9 cellular contexts compared by ENCODE assay signal in genomic region chr5:168314735-168315411, GRCh38. TPM values are rescaled to one million over a fixed set of nuclear protein-coding genes. Genes with fewer than 3 reads are reported as not detected.
DNase-seq lines count a peak whose midpoint lies in the region; ATAC-seq and TF ChIP-seq lines count a peak whose summit lies in the region.
"Had no signal": no experiment of that assay in that cellular context is flagged by ENCODE, and none has a peak within 500 bp of the region (broad histone marks: within the 10 kb centered on the region; RNA-seq: fewer than 3 reads in every experiment).

No MANE protein-coding gene starts in this region.

- H4K20me1 ChIP-seq in smooth muscle cell (ENCODE audit: low read depth): no peaks in the 10 kb centered on the region

- H3F3A ChIP-seq in smooth muscle cell (ENCODE audit: low read depth): peaks cover 10% of the 10 kb centered on the region

- ATAC-seq in WTC11: peak; percentile 22; the same call in 1 of the 2 replicates
- ATAC-seq in HG02763 (IDR thresholded peaks at IDR 0.05; ENCODE audit: unreplicated experiment): no peak
- no peak for ATAC-seq in GM21423 (IDR thresholded peaks at IDR 0.05; ENCODE audit: unreplicated experiment)
- ATAC-seq: activated T-helper 17 cell treated with anti-CD3 and anti-CD28 coated beads, Interleukin-2, amount 50 U/mL, for 72 hours had no signal

- no peak overlapping the region for H3K4me3 Mint-ChIP-seq in WTC11
- H3K4me3 Mint-ChIP-seq: activated T-helper 17 cell treated with anti-CD3 and anti-CD28 coated beads, Interleukin-2, amount 50 U/mL, for 72 hours had no signal

- no peak for TF ChIP-seq POLR2A in tibial nerve (IDR thresholded peaks at IDR 0.05)

- H3K4me2 ChIP-seq in smooth muscle cell: peak overlapping the region; percentile 28

- DNase-seq in WTC11 (ENCODE audit: low spot score): peak; percentile 24
- DNase-seq in iris pigment epithelial cell (ENCODE audit: low read depth): peak; percentile 81
- DNase-seq in smooth muscle cell (lab: John Stamatoyannopoulos, UW; ENCODE audit: unreplicated experiment): no peak
- DNase-seq in tibial nerve (ENCODE audit: low spot score in 2 of 2): no peak
- no peak for DNase-seq in effector memory CD4-positive, alpha-beta T cell

- CTCF ChIA-PET in HEK293 (lab: Yijun Ruan, JAX): interaction anchor here (0.6 to 1.9 kb wide), 4 partner anchors 19 to 46 kb away, joined by 3 to 5 read pairs (median 3); partner anchors contain the start of gene WWC1
- CTCF ChIA-PET in WTC11 (lab: Charles Lee): interaction anchor here (0.8 to 7.1 kb wide), 6 partner anchors 8 to 50 kb away, joined by 3 to 48 read pairs (median 8); partner anchors contain the start of gene WWC1

- H2AFZ ChIP-seq in smooth muscle cell (ENCODE audit: low read depth): no peak overlapping the region

- peaks cover 3% of the 10 kb centered on the region for H3K27me3 Mint-ChIP-seq in WTC11 (ENCODE audit: low read depth)
- H3K27me3 Mint-ChIP-seq: activated T-helper 17 cell treated with anti-CD3 and anti-CD28 coated beads, Interleukin-2, amount 50 U/mL, for 72 hours had no signal

- H3K27ac Mint-ChIP-seq in WTC11: no peak overlapping the region; the same call in 1 of the 2 replicates
- H3K27ac Mint-ChIP-seq: activated T-helper 17 cell treated with anti-CD3 and anti-CD28 coated beads, Interleukin-2, amount 50 U/mL, for 72 hours had no signal

- H3K4me3 ChIP-seq in HEK293 (ENCODE audit: low read depth, low read length) (no peak overlapping the region), smooth muscle cell (no peak overlapping the region), tibial nerve (no peak overlapping the region)
- no peak overlapping the region for H3K4me3 ChIP-seq in effector memory CD4-positive, alpha-beta T cell (ENCODE audit: insufficient read depth, low read depth, low read length, poor library complexity, severe bottlenecking)

- H3K9ac ChIP-seq in smooth muscle cell (ENCODE audit: low read depth): peak overlapping the region; percentile 1

- H3K27me3 ChIP-seq in smooth muscle cell (ENCODE audit: low read depth) (no peaks in the 10 kb centered on the region), tibial nerve (no peaks in the 10 kb centered on the region)
- H3K27me3 ChIP-seq in effector memory CD4-positive, alpha-beta T cell (replicated peaks; ENCODE audit: control insufficient read depth, insufficient read depth, low read length, poor library complexity, severe bottlenecking): no peaks in the 10 kb centered on the region

- H3K79me2 ChIP-seq in smooth muscle cell (ENCODE audit: low read depth): no peaks in the 10 kb centered on the region

- H3K36me3 ChIP-seq in HEK293 (ENCODE audit: control insufficient read depth in 2 of 2, insufficient read depth in 1 of 2, low read length in 2 of 2) (no peaks in the 10 kb centered on the region; a peak in 1 of 3 replicates), smooth muscle cell (ENCODE audit: low read depth) (no peaks in the 10 kb centered on the region), tibial nerve (no peaks in the 10 kb centered on the region)
- H3K36me3 ChIP-seq in effector memory CD4-positive, alpha-beta T cell (ENCODE audit: control insufficient read depth, insufficient read depth, low read length): no peaks in the 10 kb centered on the region

- TF ChIP-seq CTCF in HEK293 (tag by site-specific recombination; IDR thresholded peaks at IDR 0.05) (no peak), WTC11 (IDR thresholded peaks at IDR 0.05) (no peak), smooth muscle cell (IDR thresholded peaks at IDR 0.05; ENCODE audit: borderline replicate concordance, insufficient read depth, poor library complexity, severe bottlenecking) (no peak), tibial nerve (IDR thresholded peaks at IDR 0.05) (no peak)

- 28% methylated on average over 12 of the region's 12 CpGs for WGBS in smooth muscle cell (ENCODE audit: low lambda C conversion rate)
- 57 to 58% methylated on average over 12 of the region's 12 CpGs for WGBS in tibial nerve, 2 donors

- H3K36me3 Mint-ChIP-seq in WTC11: no peaks in the 10 kb centered on the region

- H3K9me3 ChIP-seq in HEK293 (ENCODE audit: control insufficient read depth, insufficient read depth, low read depth, low read length): no peaks in the 10 kb centered on the region
- H3K9me3 ChIP-seq in smooth muscle cell (replicated peaks; ENCODE audit: low read depth): no peaks in the 10 kb centered on the region
- no peaks in the 10 kb centered on the region for H3K9me3 ChIP-seq in tibial nerve
- H3K9me3 ChIP-seq in effector memory CD4-positive, alpha-beta T cell (ENCODE audit: control insufficient read depth, low read length): no peaks in the 10 kb centered on the region

- no peak overlapping the region for H3K27ac ChIP-seq in HEK293 (ENCODE audit: extremely low read depth, low read depth, low read length)
- H3K27ac ChIP-seq in smooth muscle cell (ENCODE audit: low read depth): peak overlapping the region; percentile 63
- no peak overlapping the region for H3K27ac ChIP-seq in tibial nerve
- H3K27ac ChIP-seq in effector memory CD4-positive, alpha-beta T cell (ENCODE audit: insufficient read depth, low read length, poor library complexity, severe bottlenecking): no peak overlapping the region

- peaks cover 44% of the 10 kb centered on the region for H3K4me1 Mint-ChIP-seq in WTC11
- H3K4me1 Mint-ChIP-seq: activated T-helper 17 cell treated with anti-CD3 and anti-CD28 coated beads, Interleukin-2, amount 50 U/mL, for 72 hours had no signal

- TF ChIP-seq EP300 in tibial nerve (IDR thresholded peaks at IDR 0.05): no peak

- H3K4me1 ChIP-seq in HEK293 (ENCODE audit: control insufficient read depth, insufficient read depth, low read length) (peaks cover 11% of the 10 kb centered on the region; the same call in 1 of the 2 replicates), smooth muscle cell (ENCODE audit: low read depth) (peaks cover 16% of the 10 kb centered on the region), tibial nerve (no peaks in the 10 kb centered on the region)
- no peaks in the 10 kb centered on the region for H3K4me1 ChIP-seq in effector memory CD4-positive, alpha-beta T cell (ENCODE audit: control insufficient read depth, insufficient read depth, low read length, poor library complexity, severe bottlenecking)

- POLR2A ChIA-PET in HEK293 (lab: Yijun Ruan, JAX) (no interaction called here), WTC11 (lab: Charles Lee) (interaction anchor here (0.6 kb wide), 1 partner anchor 28 kb away, joined by 5 read pairs; no protein-coding TSS in a partner anchor)

- no peaks in the 10 kb centered on the region for H3K9me3 Mint-ChIP-seq in WTC11
- H3K9me3 Mint-ChIP-seq: activated T-helper 17 cell treated with anti-CD3 and anti-CD28 coated beads, Interleukin-2, amount 50 U/mL, for 72 hours had no signal

TF ChIP-seq in HEK293, 187 proteins besides CTCF, POLR2A, EP300 and RAD21 (continues in another document):
- TF ChIP-seq PRDM10 (tag by site-specific recombination; IDR thresholded peaks at IDR 0.05): peak; percentile 55

TF ChIP-seq in WTC11, 78 proteins besides CTCF, POLR2A, EP300 and RAD21 (continues in another document):
- no peak for TF ChIP-seq USF1 (CRISPR knock-in tag; IDR thresholded peaks at IDR 0.05)
- no peak for TF ChIP-seq EMX1 (CRISPR knock-in tag; IDR thresholded peaks at IDR 0.05)
- no peak for TF ChIP-seq SMAD4 (CRISPR knock-in tag; IDR thresholded peaks at IDR 0.05)
- TF ChIP-seq AR (CRISPR knock-in tag; IDR thresholded peaks at IDR 0.05): no peak
- TF ChIP-seq PREB (CRISPR knock-in tag; IDR thresholded peaks at IDR 0.05; ENCODE audit: borderline replicate concordance): no peak
- no peak for TF ChIP-seq ZNF671 (CRISPR knock-in tag; IDR thresholded peaks at IDR 0.05)
- no peak for TF ChIP-seq OVOL2 (CRISPR knock-in tag; IDR thresholded peaks at IDR 0.05; ENCODE audit: borderline replicate concordance)
- no peak for TF ChIP-seq NFE2L1 (CRISPR knock-in tag; IDR thresholded peaks at IDR 0.05)
- TF ChIP-seq FOXK1 (CRISPR knock-in tag; IDR thresholded peaks at IDR 0.05): no peak
- no peak for TF ChIP-seq ZNF416 (CRISPR knock-in tag; IDR thresholded peaks at IDR 0.05)
- TF ChIP-seq ZNF232 (CRISPR knock-in tag; IDR thresholded peaks at IDR 0.05): no peak

RNA-seq across cellular contexts. Expression of gene WWC1, which starts 23.4 kb away (rescaled TPM):
- 29.1 to 48.4 TPM (median 31.6 TPM) in 3 replicates for total RNA-seq in WTC11 (2021)
- 3.7 and 4.5 TPM in 2 replicates for total RNA-seq in smooth muscle cell
- polyA plus RNA-seq in smooth muscle cell: 6.3 and 7.5 TPM in 2 replicates
- 1 to 10 TPM in 2 of 4 donors, under 1 TPM in 2; 0.78 to 3.3 (median 1.00) TPM for total RNA-seq in tibial nerve

Comparison
In these comparisons a context has a peak if more than half of its experiments do, and no peak if none do; other contexts are left out.
1. DNase-seq: peak in WTC11 (single experiment) and iris pigment epithelial cell (single experiment); none in smooth muscle cell (single experiment), tibial nerve (0 of 2) and effector memory CD4-positive, alpha-beta T cell (0 of 3).
2. Of the 8 proteins assayed by ChIP-seq in both HEK293 and WTC11: peak only in HEK293: ZBTB21; only in WTC11: none; in both: none; in neither: 7.